In genomic region chr2:240997856-240998705, GRCh38 we compare ENCODE assay signal across 8 cellular contexts. TPM values are rescaled to one million over a fixed set of nuclear protein-coding genes. Genes with fewer than 3 reads are reported as not detected.
A peak's percentile ranks its signal among the peaks of the same experiment; 100 is the strongest.
DNase-seq lines count a peak whose midpoint lies in the region; ATAC-seq and TF ChIP-seq lines count a peak whose summit lies in the region.

TSS of gene SNED1 (plus strand) at chr2:240998618. CDS start at chr2:240998838, 220 bp downstream.

- no peaks in the 10 kb centered on the region for H3K36me3 ChIP-seq in iPS-15b (ENCODE audit: control insufficient read depth, insufficient read depth, low read length)
- peaks cover 0 to under 1% (median 0%) of the 10 kb centered on the region in 4 donors for H3K36me3 ChIP-seq in sigmoid colon

- ATAC-seq in HG03095 (IDR thresholded peaks at IDR 0.05; ENCODE audit: unreplicated experiment) = no peak
- no peak for ATAC-seq in HG03457 (IDR thresholded peaks at IDR 0.05; ENCODE audit: unreplicated experiment)

- H3K27me3 ChIP-seq in iPS-15b (ENCODE audit: control insufficient read depth, insufficient read depth, low read length) (peaks cover 23% of the 10 kb centered on the region), sigmoid colon (no peaks in the 10 kb centered on the region)

- no peak within 1 kb of the TSS for H3K27ac Mint-ChIP-seq in Calu3 (ENCODE audit: unreplicated experiment)

- no peaks in the 10 kb centered on the region for H3K9me3 ChIP-seq in iPS-15b (ENCODE audit: control insufficient read depth, insufficient read depth, low read length)
- H3K9me3 ChIP-seq in sigmoid colon = no peaks in the 10 kb centered on the region

- no peak for TF ChIP-seq CTCF in Calu3 (IDR thresholded peaks at IDR 0.05; ENCODE audit: unreplicated experiment)
- no peak for TF ChIP-seq CTCF in sigmoid colon (IDR thresholded peaks at IDR 0.05)

- H3K27me3 Mint-ChIP-seq in Calu3 (ENCODE audit: unreplicated experiment) = peaks cover 39% of the 10 kb centered on the region

- H3K9me3 Mint-ChIP-seq in Calu3 (ENCODE audit: low read depth, unreplicated experiment) = no peaks in the 10 kb centered on the region

- H3K4me1 Mint-ChIP-seq in Calu3 (ENCODE audit: low read depth, unreplicated experiment) = no peaks in the 10 kb centered on the region

- H3K9ac ChIP-seq in iPS-15b (ENCODE audit: low read depth, low read length) = no peak within 1 kb of the TSS

- no peak for TF ChIP-seq RAD21 in Ishikawa (IDR thresholded peaks at IDR 0.05; ENCODE audit: low read depth)

- H3K4me1 ChIP-seq in iPS-15b (ENCODE audit: control insufficient read depth, insufficient read depth, low read length) (no peaks in the 10 kb centered on the region), sigmoid colon (peaks cover 0 to 20% (median 14%) of the 10 kb centered on the region in 4 donors)

- intact Hi-C loops in Calu3 (cut with micrococcal nuclease; ENCODE audit: unreplicated experiment) = loop anchor here (10.0 kb wide), 1 partner anchor 83 kb away; no protein-coding TSS in a partner anchor
- intact Hi-C loops in sigmoid colon (cut with DNase I) = no loop called here

- CTCF ChIA-PET in Calu3 (lab: Charles Lee) = no interaction called here

- no TSS peak for BruUV-seq in Calu3 (replicated peaks; lab: Mats Ljungman, UMichigan)

- H3K36me3 Mint-ChIP-seq in Calu3 (ENCODE audit: insufficient read depth, unreplicated experiment) = peaks cover 6% of the 10 kb centered on the region

- TF ChIP-seq EP300 in Ishikawa (IDR thresholded peaks at IDR 0.05; ENCODE audit: borderline replicate concordance) = no peak
- no peak for TF ChIP-seq EP300 in sigmoid colon (IDR thresholded peaks at IDR 0.05)

- peak within 1 kb of the TSS; percentile 66 for H3K4me3 Mint-ChIP-seq in Calu3 (ENCODE audit: low read depth, unreplicated experiment)

- 3 to 10% methylated on average over 61 of the region's 61 CpGs for WGBS in sigmoid colon, 2 donors

- no peak for TF ChIP-seq POLR2A in sigmoid colon (IDR thresholded peaks at IDR 0.05)

- peak; percentile 84 for DNase-seq in Calu3
- peak; percentile 61 for DNase-seq in T1000 (lab: John Stamatoyannopoulos, UW)
- DNase-seq in brain pericyte (ENCODE audit: low read depth, low spot score) = peak; percentile 67
- peak; percentile 93 for DNase-seq in sigmoid colon

- H3K27ac ChIP-seq in sigmoid colon = peak within 1 kb of the TSS; percentile 63 to 79 (median 74)

- H3K4me3 ChIP-seq in iPS-15b (ENCODE audit: low read depth, low read length) (peak within 1 kb of the TSS; percentile 53), sigmoid colon (peak within 1 kb of the TSS; percentile 42 to 73 (median 57))

TF ChIP-seq in Ishikawa, 13 proteins besides CTCF, POLR2A, EP300 and RAD21:
- TF ChIP-seq EGR1 (IDR thresholded peaks at IDR 0.05) (peak; percentile 46; the same call in 1 of the 2 replicates), CEBPB (IDR thresholded peaks at IDR 0.05) (no peak), ZBTB7A (IDR thresholded peaks at IDR 0.05; ENCODE audit: low read depth) (peak; percentile 95), MAX (IDR thresholded peaks at IDR 0.05) (no peak), FOXM1 (IDR thresholded peaks at IDR 0.05; ENCODE audit: borderline replicate concordance, low read depth) (no peak), USF1 (IDR thresholded peaks at IDR 0.05) (0 out of 2 replicates have a peak, but pooled peaks have one; percentile 13), TEAD4 (IDR thresholded peaks at IDR 0.05) (no peak), TCF12 (IDR thresholded peaks at IDR 0.05; ENCODE audit: low read depth) (no peak)
- TF ChIP-seq, protein P1, sequence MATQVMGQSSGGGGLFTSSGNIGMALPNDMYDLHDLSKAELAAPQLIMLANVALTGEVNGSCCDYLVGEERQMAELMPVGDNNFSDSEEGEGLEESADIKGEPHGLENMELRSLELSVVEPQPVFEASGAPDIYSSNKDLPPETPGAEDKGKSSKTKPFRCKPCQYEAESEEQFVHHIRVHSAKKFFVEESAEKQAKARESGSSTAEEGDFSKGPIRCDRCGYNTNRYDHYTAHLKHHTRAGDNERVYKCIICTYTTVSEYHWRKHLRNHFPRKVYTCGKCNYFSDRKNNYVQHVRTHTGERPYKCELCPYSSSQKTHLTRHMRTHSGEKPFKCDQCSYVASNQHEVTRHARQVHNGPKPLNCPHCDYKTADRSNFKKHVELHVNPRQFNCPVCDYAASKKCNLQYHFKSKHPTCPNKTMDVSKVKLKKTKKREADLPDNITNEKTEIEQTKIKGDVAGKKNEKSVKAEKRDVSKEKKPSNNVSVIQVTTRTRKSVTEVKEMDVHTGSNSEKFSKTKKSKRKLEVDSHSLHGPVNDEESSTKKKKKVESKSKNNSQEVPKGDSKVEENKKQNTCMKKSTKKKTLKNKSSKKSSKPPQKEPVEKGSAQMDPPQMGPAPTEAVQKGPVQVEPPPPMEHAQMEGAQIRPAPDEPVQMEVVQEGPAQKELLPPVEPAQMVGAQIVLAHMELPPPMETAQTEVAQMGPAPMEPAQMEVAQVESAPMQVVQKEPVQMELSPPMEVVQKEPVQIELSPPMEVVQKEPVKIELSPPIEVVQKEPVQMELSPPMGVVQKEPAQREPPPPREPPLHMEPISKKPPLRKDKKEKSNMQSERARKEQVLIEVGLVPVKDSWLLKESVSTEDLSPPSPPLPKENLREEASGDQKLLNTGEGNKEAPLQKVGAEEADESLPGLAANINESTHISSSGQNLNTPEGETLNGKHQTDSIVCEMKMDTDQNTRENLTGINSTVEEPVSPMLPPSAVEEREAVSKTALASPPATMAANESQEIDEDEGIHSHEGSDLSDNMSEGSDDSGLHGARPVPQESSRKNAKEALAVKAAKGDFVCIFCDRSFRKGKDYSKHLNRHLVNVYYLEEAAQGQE (IDR thresholded peaks at IDR 0.05; ENCODE audit: low read depth) = no peak

RNA-seq across cellular contexts. Expression of gene SNED1, which starts in this region (rescaled TPM):
- total RNA-seq in Calu3 (2022) (0.76 and 0.86 TPM in 2 replicates), sigmoid colon (10 to 100 TPM in 3 of 4 donors, 1 to 10 TPM in 1; 8.3 to 37.1 (median 17.0) TPM)
- polyA plus RNA-seq in sigmoid colon = 1 to 10 TPM in 2 of 3 donors, under 1 TPM in 1; 0.69 to 6.3 (median 3.0) TPM

Comparison
In these comparisons a context has a peak if more than half of its experiments do, and no peak if none do; other contexts are left out.
1. Peak in DNase-seq in Calu3; RNA of the gene not detected or under 1 TPM.